Comparison of ENCODE assay signal across 20 cellular contexts in genomic region chr18:22102948-22103663, GRCh38.
A peak's percentile ranks its signal among the peaks of the same experiment; 100 is the strongest.
DNase-seq lines count a peak whose midpoint lies in the region; ATAC-seq and TF ChIP-seq lines count a peak whose summit lies in the region.
"Had no signal": no experiment of that assay in that cellular context is flagged by ENCODE, and none has a peak within 500 bp of the region (broad histone marks: within the 10 kb centered on the region; RNA-seq: fewer than 3 reads in every experiment).

No MANE protein-coding gene starts in this region.

- peaks cover 22% of the 10 kb centered on the region for H3K4me1 Mint-ChIP-seq in GM23338
- H3K4me1 Mint-ChIP-seq: stimulated activated memory B cell treated with anti-CD40 and anti-IgM and Interleukin-4, amounts not matched to agents 10 μg/mL and 1 μg/mL and 100 μg/mL, for 72 hours had no signal

- no peak overlapping the region for H3K27ac ChIP-seq in GM23338 (ENCODE audit: low read depth)
- H3K27ac ChIP-seq: KMS-11, ovary had no signal

- H3K9me2 ChIP-seq in GM23338 (ENCODE audit: insufficient read depth) = no peaks in the 10 kb centered on the region

- peaks cover 5% of the 10 kb centered on the region for H3K27me3 Mint-ChIP-seq in GM23338 (ENCODE audit: insufficient read depth, low read depth, poor library complexity)
- H3K27me3 Mint-ChIP-seq: stimulated activated memory B cell treated with anti-CD40 and anti-IgM and Interleukin-4, amounts not matched to agents 10 μg/mL and 1 μg/mL and 100 μg/mL, for 72 hours had no signal

- H3F3A ChIP-seq in GM23338 (replicated peaks; ENCODE audit: low read depth) = no peaks in the 10 kb centered on the region

- H3K4me3 ChIP-seq in GM23338 = peak overlapping the region; percentile 12; the same call in 1 of the 2 replicates
- H3K4me3 ChIP-seq: ovary, transverse colon had no signal

- no peaks in the 10 kb centered on the region for H3K36me3 Mint-ChIP-seq in GM23338 (ENCODE audit: low read depth)
- H3K36me3 Mint-ChIP-seq: stimulated activated memory B cell treated with anti-CD40 and anti-IgM and Interleukin-4, amounts not matched to agents 10 μg/mL and 1 μg/mL and 100 μg/mL, for 72 hours had no signal

- H3K36me3 ChIP-seq in GM23338 (ENCODE audit: insufficient read depth) = no peaks in the 10 kb centered on the region
- H3K36me3 ChIP-seq: ovary, transverse colon had no signal

- H3K9me3 Mint-ChIP-seq in GM23338 = no peaks in the 10 kb centered on the region

- H3K27ac Mint-ChIP-seq in GM23338 = no peak overlapping the region
- H3K27ac Mint-ChIP-seq: activated T-cell treated with anti-CD3 and anti-CD28 coated beads, Interleukin-2, amount 50 U/mL, for 72 hours; stimulated activated memory B cell treated with anti-CD40 and anti-IgM and Interleukin-4, amounts not matched to agents 10 μg/mL and 1 μg/mL and 100 μg/mL, for 72 hours had no signal

- H4K20me1 ChIP-seq in GM23338 (replicated peaks; ENCODE audit: insufficient read depth) = no peaks in the 10 kb centered on the region

- H3K4me2 ChIP-seq in GM23338 = peak overlapping the region; percentile 71
- H3K4me2 ChIP-seq: KMS-11 had no signal

- DNase-seq in GM23338 (ENCODE audit: low spot score) = peak; percentile 32
- peak; percentile 21 for DNase-seq in LoVo (ENCODE audit: low spot score)
- DNase-seq in UCSD-AML1 (lab: John Stamatoyannopoulos, UW; ENCODE audit: unreplicated experiment) = peak; percentile 24
- no peak for DNase-seq in left colon
- no peak for DNase-seq in ecto neural progenitor cell (ENCODE audit: low spot score)
- DNase-seq in putamen (ENCODE audit: low spot score) = no peak
- DNase-seq: activated CD4-positive, alpha-beta T cell treated with anti-CD3 and anti-CD28 coated beads, Interleukin-2, amount 50 U/mL, for 4 hours; activated T-cell treated with anti-CD3 and anti-CD28 coated beads, Interleukin-2, amount 50 U/mL, for 72 hours; DMS153; effector CD8-positive, alpha-beta T cell; NCI-H1694; NK-92 treated with Interleukin-12 subunit alpha and Interleukin-12 subunit beta, amount 100 ng/mL, for 24 hours; ovary; SHP77 treated with DMSO at 0.1 percent for 48 hours; T-helper 9 cell; transverse colon had no signal

- H2AFZ ChIP-seq in GM23338 = no peak overlapping the region

- ATAC-seq in GM23338 (no peak), left colon (peak; percentile 76), GM19351 (IDR thresholded peaks at IDR 0.05; ENCODE audit: unreplicated experiment) (no peak), HG03521 (IDR thresholded peaks at IDR 0.05; ENCODE audit: unreplicated experiment) (no peak)
- ATAC-seq: activated T-cell treated with anti-CD3 and anti-CD28 coated beads, Interleukin-2, amount 50 U/mL, for 72 hours; stimulated activated memory B cell treated with anti-CD40 and anti-IgM and Interleukin-4, amounts not matched to agents 10 μg/mL and 1 μg/mL and 100 μg/mL, for 72 hours had no signal

- TF ChIP-seq CTCF in GM23338 (conservative IDR thresholded peaks at IDR 0.05; ENCODE audit: low read depth in 2 of 2) = no peak

- H3K4me1 ChIP-seq in GM23338 (ENCODE audit: insufficient read depth) = peaks cover 14% of the 10 kb centered on the region

- H3K4me3 Mint-ChIP-seq in GM23338 = no peak overlapping the region
- H3K4me3 Mint-ChIP-seq: activated T-cell treated with anti-CD3 and anti-CD28 coated beads, Interleukin-2, amount 50 U/mL, for 72 hours; stimulated activated memory B cell treated with anti-CD40 and anti-IgM and Interleukin-4, amounts not matched to agents 10 μg/mL and 1 μg/mL and 100 μg/mL, for 72 hours had no signal

- H3K79me2 ChIP-seq in GM23338 (replicated peaks; ENCODE audit: insufficient read depth) = no peaks in the 10 kb centered on the region

- no peaks in the 10 kb centered on the region for H3K27me3 ChIP-seq in GM23338 (ENCODE audit: insufficient read depth)
- H3K27me3 ChIP-seq: ovary, transverse colon had no signal

- intact Hi-C loops in left colon (cut with DNase I, micrococcal nuclease) = no loop called here

TF ChIP-seq in GM23338, 12 proteins besides CTCF, POLR2A, EP300 and RAD21:
- TF ChIP-seq JUNB (IDR thresholded peaks at IDR 0.05; ENCODE audit: unreplicated experiment) = no peak
- TF ChIP-seq ZNF331 (CRISPR knock-in tag; IDR thresholded peaks at IDR 0.05; ENCODE audit: low read depth) = no peak
- TF ChIP-seq NANOG (IDR thresholded peaks at IDR 0.05; ENCODE audit: borderline replicate concordance) = peak; percentile 70; the same call in 1 of the 2 replicates

Comparison
In these comparisons a context has a peak if more than half of its experiments do, and no peak if none do; other contexts are left out.
1. DNase-seq: peak in GM23338 (single experiment), LoVo (single experiment) and UCSD-AML1 (single experiment); none in left colon (0 of 2), ecto neural progenitor cell (single experiment) and putamen (single experiment).